26 cellular contexts compared by ENCODE assay signal in the genomic region with DNA sequence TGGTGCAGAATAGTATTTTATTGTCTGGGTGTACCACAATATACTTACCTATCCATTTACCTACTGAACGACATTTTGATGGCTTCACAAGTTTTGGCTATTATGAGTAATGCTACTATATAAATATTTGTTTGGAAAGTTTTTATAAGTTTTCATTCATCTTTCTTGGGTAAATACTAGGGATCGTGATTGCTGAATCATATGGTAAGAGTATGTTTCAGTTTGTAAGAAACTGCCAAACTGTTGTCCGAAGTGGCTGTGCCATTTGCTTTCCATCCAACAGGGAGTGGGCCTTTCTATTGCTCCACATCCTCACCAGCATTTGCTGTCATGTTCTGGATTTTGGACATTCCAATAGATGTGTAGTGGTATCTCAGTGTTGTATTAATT.
"Had no signal": no experiment of that assay in that cellular context is flagged by ENCODE, and none has a peak within 500 bp of the region (broad histone marks: within the 10 kb centered on the region; RNA-seq: fewer than 3 reads in every experiment).

No MANE protein-coding gene starts in this region.

- H3K27ac ChIP-seq: tibial artery, uterus, WERI-Rb-1 had no signal

- H3K27me3 ChIP-seq: tibial artery, uterus had no signal

- ATAC-seq: activated naive CD8-positive, alpha-beta T cell treated with anti-CD3 and anti-CD28 coated beads, Interleukin-2, amount 50 U/mL, for 24 hours; left lobe of liver; stimulated activated naive CD8-positive, alpha-beta T cell treated with anti-CD3 and anti-CD28 coated beads, Interleukin-15, Interleukin-2, amounts not matched to agents 100 U/mL and 50 U/mL, for 24 hours had no signal

- FAIRE-seq: frontal cortex, kidney had no signal

- H3K4me1 Mint-ChIP-seq: activated naive CD4-positive, alpha-beta T cell treated with anti-CD3 and anti-CD28 coated beads, Interleukin-2, amount 10 ng/mL, durations not matched to agents 7 days and 5 days had no signal

- H3K9me3 ChIP-seq: tibial artery, uterus had no signal

- H3K9me3 Mint-ChIP-seq: activated naive CD8-positive, alpha-beta T cell treated with anti-CD3 and anti-CD28 coated beads, Interleukin-2, amount 50 U/mL, for 24 hours; endodermal cell had no signal

- H3K27me3 Mint-ChIP-seq: activated naive CD4-positive, alpha-beta T cell treated with anti-CD3 and anti-CD28 coated beads, Interleukin-2, amount 10 ng/mL, durations not matched to agents 7 days and 5 days; activated naive CD8-positive, alpha-beta T cell treated with anti-CD3 and anti-CD28 coated beads, Interleukin-2, amount 50 U/mL, for 24 hours; brain had no signal

- H3K27ac Mint-ChIP-seq: activated naive CD4-positive, alpha-beta T cell treated with anti-CD3 and anti-CD28 coated beads, Interleukin-2, amount 10 ng/mL, durations not matched to agents 7 days and 5 days; activated naive CD8-positive, alpha-beta T cell treated with anti-CD3 and anti-CD28 coated beads, Interleukin-2, amount 50 U/mL, for 24 hours; endodermal cell; nephron progenitor cell had no signal

- H3K4me3 Mint-ChIP-seq: activated naive CD4-positive, alpha-beta T cell treated with anti-CD3 and anti-CD28 coated beads, Interleukin-2, amount 10 ng/mL, durations not matched to agents 7 days and 5 days; activated naive CD8-positive, alpha-beta T cell treated with anti-CD3 and anti-CD28 coated beads, Interleukin-2, amount 50 U/mL, for 24 hours; brain; endodermal cell; nephron progenitor cell had no signal

- H3K4me1 ChIP-seq: uterus had no signal

- DNase-seq: activated CD4-positive, alpha-beta T cell treated with anti-CD3 and anti-CD28 coated beads for 1 hour; activated CD8-positive, alpha-beta memory T cell treated with anti-CD3 and anti-CD28 coated beads for 24 hours; activated CD8-positive, alpha-beta memory T cell treated with anti-CD3 and anti-CD28 coated beads, Interleukin-2, amount 50 U/mL, for 48 hours; activated effector memory CD4-positive, alpha-beta T cell treated with Interleukin-2 at 50 U/mL for 16 hours; activated naive CD4-positive, alpha-beta T cell treated with anti-CD3 and anti-CD28 coated beads, Interleukin-2, amount 10 ng/mL, durations not matched to agents 7 days and 5 days; activated naive CD8-positive, alpha-beta T cell treated with anti-CD3 and anti-CD28 coated beads, Interleukin-2, amount 50 U/mL, for 24 hours; activated T-cell treated with anti-CD3 and anti-CD28 coated beads, Interleukin-2, amount 50 U/mL, for 48 hours; anterior cingulate cortex; central memory CD4-positive, alpha-beta T cell; endodermal cell; kidney; nephron progenitor cell; nucleus accumbens; posterior cingulate gyrus; retina; stimulated activated CD4-positive, alpha-beta T cell treated with anti-CD3 and anti-CD28 coated beads, Interleukin-12 subunit alpha, Interleukin-12 subunit beta, amount 100 ng/mL, for 4 hours; stimulated activated CD4-positive, alpha-beta T cell treated with anti-CD3 and anti-CD28 coated beads, Interleukin-2, amount 100 ng/mL, for 24 hours; stimulated activated naive CD8-positive, alpha-beta T cell treated with anti-CD3 and anti-CD28 coated beads, Interleukin-15, Interleukin-2, amounts not matched to agents 100 U/mL and 50 U/mL, for 24 hours; substantia nigra; tibial artery; uterus; WERI-Rb-1 had no signal

- H3K4me3 ChIP-seq: lung, tibial artery, uterus had no signal

- H3K36me3 ChIP-seq: tibial artery, uterus, WERI-Rb-1 had no signal

- H3K36me3 Mint-ChIP-seq: activated naive CD4-positive, alpha-beta T cell treated with anti-CD3 and anti-CD28 coated beads, Interleukin-2, amount 10 ng/mL, durations not matched to agents 7 days and 5 days had no signal
